7 cellular contexts compared by ENCODE assay signal in genomic region chr13:42876270-42876714, GRCh38.
DNase-seq lines count a peak whose midpoint lies in the region; ATAC-seq, FAIRE-seq and TF ChIP-seq lines count a peak whose summit lies in the region.

No MANE protein-coding gene starts in this region.

- TF ChIP-seq CTCF in mucosa of descending colon (IDR thresholded peaks at IDR 0.05) = no peak

- no peaks in the 10 kb centered on the region for H3K36me3 ChIP-seq in mucosa of descending colon (ENCODE audit: low read depth)

- ATAC-seq in HG02678 (IDR thresholded peaks at IDR 0.05; ENCODE audit: unreplicated experiment) (peak; percentile 95), mucosa of descending colon (peak; percentile 42)

- H3K4me3 ChIP-seq in mucosa of descending colon = no peak overlapping the region

- no peaks in the 10 kb centered on the region for H3K9me3 ChIP-seq in mucosa of descending colon

- intact Hi-C loops in mucosa of descending colon (cut with DNase I, micrococcal nuclease) = no loop called here

- DNase-seq in GM19239 (ENCODE audit: insufficient read length, low spot score) (peak; percentile 56), NAMALWA (ENCODE audit: low spot score) (peak; percentile 14), mucosa of descending colon (no peak), dermis blood vessel endothelial cell (no peak), islet precursor cell (no peak), OCI-M2 (lab: John Stamatoyannopoulos, UW; ENCODE audit: unreplicated experiment) (no peak)

- H3K4me1 ChIP-seq in mucosa of descending colon (ENCODE audit: low read depth) = no peaks in the 10 kb centered on the region

- FAIRE-seq in GM19239 (lab: Jason Lieb, UNC) = peak; percentile 95

Comparison
In these comparisons a context has a peak if more than half of its experiments do, and no peak if none do; other contexts are left out.
1. DNase-seq: peak in GM19239 (single experiment) and NAMALWA (single experiment); none in mucosa of descending colon (0 of 3), dermis blood vessel endothelial cell (single experiment), islet precursor cell (single experiment) and OCI-M2 (single experiment).